Comparison of ENCODE assay signal across 1 cellular context in genomic region chr10:63052083-63052482, GRCh38.
TF ChIP-seq lines count a peak whose summit lies in the region.

No MANE protein-coding gene starts in this region.

TF ChIP-seq in K562, 482 proteins besides CTCF, POLR2A, EP300 and RAD21 (continued from another document):
- TF ChIP-seq ZNF551 (CRISPR knock-in tag; IDR thresholded peaks at IDR 0.05) (no peak), PATZ1 (CRISPR knock-in tag; IDR thresholded peaks at IDR 0.05; ENCODE audit: borderline replicate concordance) (no peak), XRCC3 (IDR thresholded peaks at IDR 0.05) (no peak), MTA3 (IDR thresholded peaks at IDR 0.05; ENCODE audit: borderline replicate concordance) (no peak), GABPB1 (CRISPR knock-in tag; IDR thresholded peaks at IDR 0.05) (no peak), PKNOX1 (IDR thresholded peaks at IDR 0.05) (no peak), C11orf30 (IDR thresholded peaks at IDR 0.05; ENCODE audit: low read depth) (peak; percentile 16; the same call in 1 of the 2 replicates)
